In the genomic region with DNA sequence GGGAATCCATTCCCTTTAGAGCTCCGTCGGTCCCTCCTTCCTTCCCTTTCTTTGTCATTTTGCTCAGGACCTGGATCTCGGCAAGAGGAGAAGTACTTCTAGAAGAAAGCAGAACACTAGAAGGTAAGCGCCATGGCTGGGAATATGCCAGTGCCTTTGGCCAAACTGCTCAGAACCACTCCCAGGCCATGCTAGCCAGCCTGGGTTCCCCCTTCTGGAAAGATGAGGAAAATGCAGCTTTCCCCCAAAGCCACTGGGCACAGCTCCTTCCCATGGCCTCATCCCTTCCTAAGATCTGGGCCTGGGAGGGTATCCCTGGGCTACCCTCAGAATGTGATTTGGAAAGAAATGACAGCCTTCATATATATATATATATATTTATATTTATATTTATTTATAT, we compare ENCODE assay signal across 9 cellular contexts. TPM values are rescaled to one million over a fixed set of nuclear protein-coding genes. Genes with fewer than 3 reads are reported as not detected.
A peak's percentile ranks its signal among the peaks of the same experiment; 100 is the strongest.
DNase-seq lines count a peak whose midpoint lies in the region; ATAC-seq, FAIRE-seq and TF ChIP-seq lines count a peak whose summit lies in the region.
"Had no signal": no experiment of that assay in that cellular context is flagged by ENCODE, and none has a peak within 500 bp of the region (broad histone marks: within the 10 kb centered on the region; RNA-seq: fewer than 3 reads in every experiment).

No MANE protein-coding gene starts in this region.

- no peaks in the 10 kb centered on the region for H3K9me3 Mint-ChIP-seq in activated naive CD4-positive, alpha-beta T cell treated with anti-CD3 and anti-CD28 coated beads, Interleukin-2, amount 50 U/mL, for 72 hours

- no peaks in the 10 kb centered on the region for H3K9me1 ChIP-seq in keratinocyte (ENCODE audit: control insufficient read depth, extremely low read depth, insufficient read depth, low read length)

- H3K4me1 ChIP-seq in adipocyte (ENCODE audit: control insufficient read depth, insufficient read depth, low read length) (no peaks in the 10 kb centered on the region), keratinocyte (ENCODE audit: control insufficient read depth, extremely low read depth, insufficient read depth, low read length) (peaks cover 6% of the 10 kb centered on the region)

- H3K9ac ChIP-seq in adipocyte (ENCODE audit: low read length) (no peak overlapping the region), keratinocyte (ENCODE audit: control insufficient read depth, extremely low read depth, insufficient read depth, low read length) (no peak overlapping the region)

- no peak overlapping the region for H2AFZ ChIP-seq in keratinocyte (ENCODE audit: control insufficient read depth, low read length)

- no peak overlapping the region for H3K4me3 ChIP-seq in BJ (ENCODE audit: low read depth, low read length)
- H3K4me3 ChIP-seq in adipocyte (ENCODE audit: low read length) = no peak overlapping the region
- no peak overlapping the region for H3K4me3 ChIP-seq in keratinocyte (ENCODE audit: control insufficient read depth in 2 of 3, extremely low read depth in 1 of 3, insufficient read depth in 2 of 3, low read depth in 1 of 3, low read length in 3 of 3)

- H3K27ac ChIP-seq in keratinocyte (ENCODE audit: control insufficient read depth, insufficient read depth, low read length) = no peak overlapping the region

- no peaks in the 10 kb centered on the region for H3K79me2 ChIP-seq in keratinocyte (ENCODE audit: control insufficient read depth, insufficient read depth, low read length)

- H3K36me3 ChIP-seq in BJ (ENCODE audit: control insufficient read depth, insufficient read depth, low read length) (no peaks in the 10 kb centered on the region), adipocyte (ENCODE audit: control insufficient read depth, insufficient read depth, low read length, severe bottlenecking) (no peaks in the 10 kb centered on the region), keratinocyte (ENCODE audit: control insufficient read depth in 2 of 2, extremely low read depth in 1 of 2, insufficient read depth in 2 of 2, low read length in 2 of 2) (no peaks in the 10 kb centered on the region)

- H3K4me2 ChIP-seq in keratinocyte (ENCODE audit: control insufficient read depth, extremely low read depth, insufficient read depth, low read depth, low read length) = no peak overlapping the region

- H3K36me3 Mint-ChIP-seq in activated naive CD4-positive, alpha-beta T cell treated with anti-CD3 and anti-CD28 coated beads, Interleukin-2, amount 50 U/mL, for 72 hours = no peaks in the 10 kb centered on the region

- no peaks in the 10 kb centered on the region for H3K9me3 ChIP-seq in adipocyte (ENCODE audit: control insufficient read depth, low read length)
- H3K9me3 ChIP-seq in keratinocyte (ENCODE audit: control insufficient read depth, low read depth, low read length) = no peaks in the 10 kb centered on the region

- H4K20me1 ChIP-seq in keratinocyte (ENCODE audit: control insufficient read depth, extremely low read depth, insufficient read depth, low read length) = no peaks in the 10 kb centered on the region

- no peaks in the 10 kb centered on the region for H3K27me3 ChIP-seq in BJ (ENCODE audit: control insufficient read depth, insufficient read depth, low read length)
- H3K27me3 ChIP-seq in adipocyte (replicated peaks; ENCODE audit: control insufficient read depth, insufficient read depth, low read length) = peaks cover 67% of the 10 kb centered on the region
- H3K27me3 ChIP-seq in keratinocyte (ENCODE audit: control insufficient read depth, extremely low read depth, insufficient read depth, low read length) = peaks cover 14% of the 10 kb centered on the region

- no peak for ATAC-seq in activated naive CD4-positive, alpha-beta T cell treated with anti-CD3 and anti-CD28 coated beads, Interleukin-2, amount 50 U/mL, for 72 hours
- no peak for ATAC-seq in GM19397 (IDR thresholded peaks at IDR 0.05; ENCODE audit: unreplicated experiment)
- ATAC-seq in GM18873 (IDR thresholded peaks at IDR 0.05; ENCODE audit: low FRiP score, unreplicated experiment) = no peak

- CTCF ChIA-PET in BJ (lab: Yijun Ruan, JAX) = interaction anchor here (0.7 to 4.2 kb wide), 28 partner anchors 9 to 530 kb away, joined by 3 to 32 read pairs (median 4); partner anchors contain the start of gene ETFA

- H3K27ac Mint-ChIP-seq in activated naive CD4-positive, alpha-beta T cell treated with anti-CD3 and anti-CD28 coated beads, Interleukin-2, amount 50 U/mL, for 72 hours = no peak overlapping the region

- TF ChIP-seq CTCF in BJ (IDR thresholded peaks at IDR 0.05; ENCODE audit: insufficient read depth, low read depth, low read length) (peak; percentile 80), keratinocyte (optimal IDR thresholded peaks at IDR 0.05 in 1 of 3, IDR thresholded peaks at IDR 0.05 in 1 of 3, conservative IDR thresholded peaks at IDR 0.05 in 1 of 3; ENCODE audit: extremely low read depth in 1 of 3, insufficient read depth in 2 of 3, low read length in 3 of 3) (peak; percentile 55 to 79 (median 74))

- dilution Hi-C loops in keratinocyte (cut with MboI; ENCODE audit: extremely low pct_ligation_motif_present, low sequenced_read_pairs) = no loop called here

- FAIRE-seq in keratinocyte (lab: Jason Lieb, UNC) = no peak
- FAIRE-seq: colon had no signal

- DNase-seq in BJ (ENCODE audit: low read depth) (no peak), HT-29 (ENCODE audit: low spot score) (peak; percentile 88), adipocyte (ENCODE audit: low read depth) (peak; percentile 58), keratinocyte (ENCODE audit: low read depth, low spot score) (no peak)
- no peak for DNase-seq in activated naive CD4-positive, alpha-beta T cell treated with anti-CD3 and anti-CD28 coated beads, Interleukin-2, amount 50 U/mL, for 72 hours (ENCODE audit: low spot score in 2 of 2)
- no peak for DNase-seq in activated CD8-positive, alpha-beta memory T cell treated with anti-CD3 and anti-CD28 coated beads, Interleukin-2, amount 50 U/mL, for 4 hours

- POLR2A ChIA-PET in BJ (lab: Charles Lee) = interaction anchor here (0.7 kb wide), 1 partner anchor 1202 kb away, joined by 3 read pairs; no protein-coding TSS in a partner anchor

RNA-seq across cellular contexts. Expression of gene ISL2, which starts 6.3 kb away (rescaled TPM):
- polyA plus RNA-seq in BJ (2011; rRNA removed) = 5.0 and 7.7 TPM in 2 replicates
- polyA minus RNA-seq in BJ (2011; rRNA and poly(A)+ RNA removed) = 4.2 and 4.3 TPM in 2 replicates
- total RNA-seq in HT-29 (2014; rRNA removed; shearing (Covaris generic)) = 1.2 and 3.4 TPM in 2 replicates
- not detected in 3 replicates for polyA plus RNA-seq in keratinocyte
- polyA plus RNA-seq in keratinocyte (2011; ENCODE audit: low read depth) = not detected
- not detected in 2 replicates for polyA plus RNA-seq in keratinocyte (2011; cell fraction: cytosol; rRNA removed)
- not detected in 2 replicates for polyA plus RNA-seq in keratinocyte (2011; cell fraction: nucleus; rRNA removed)
- not detected in 2 replicates for polyA plus RNA-seq in keratinocyte (2012; ENCODE audit: low replicate concordance)
- not detected in 3 replicates for polyA minus RNA-seq in keratinocyte
- polyA minus RNA-seq in keratinocyte (2011; cell fraction: cytosol; rRNA and poly(A)+ RNA removed) = not detected
- not detected in 2 replicates for polyA minus RNA-seq in keratinocyte (2011; cell fraction: nucleus; rRNA and poly(A)+ RNA removed)
- total RNA-seq in activated naive CD4-positive, alpha-beta T cell treated with anti-CD3 and anti-CD28 coated beads, Interleukin-2, amount 50 U/mL, for 72 hours = not detected

RNA-seq across cellular contexts. Expression of gene ETFA, which starts 19.0 kb away (rescaled TPM):
- polyA plus RNA-seq in BJ (2011; rRNA removed) (113 and 173 TPM in 2 replicates), keratinocyte (176 to 230 TPM (median 219 TPM) in 3 replicates)
- 53.5 and 54.6 TPM in 2 replicates for polyA minus RNA-seq in BJ (2011; rRNA and poly(A)+ RNA removed)
- total RNA-seq in HT-29 (2014; rRNA removed; shearing (Covaris generic)) = 154 and 157 TPM in 2 replicates
- polyA plus RNA-seq in keratinocyte (2011; ENCODE audit: low read depth) = 111 TPM
- 148 and 221 TPM in 2 replicates for polyA plus RNA-seq in keratinocyte (2011; cell fraction: cytosol; rRNA removed)
- 117 and 151 TPM in 2 replicates for polyA plus RNA-seq in keratinocyte (2011; cell fraction: nucleus; rRNA removed)
- 137 and 198 TPM in 2 replicates for polyA plus RNA-seq in keratinocyte (2012; ENCODE audit: low replicate concordance)
- polyA minus RNA-seq in keratinocyte = 40.9 to 151 TPM (median 114 TPM) in 3 replicates
- polyA minus RNA-seq in keratinocyte (2011; cell fraction: cytosol; rRNA and poly(A)+ RNA removed) = 85.4 TPM
- polyA minus RNA-seq in keratinocyte (2011; cell fraction: nucleus; rRNA and poly(A)+ RNA removed) = 32.6 and 66.9 TPM in 2 replicates
- 100 to 1,000 TPM; 164 to 173 TPM for total RNA-seq in activated naive CD4-positive, alpha-beta T cell treated with anti-CD3 and anti-CD28 coated beads, Interleukin-2, amount 50 U/mL, for 72 hours

Comparison
In these comparisons a context has a peak if more than half of its experiments do, and no peak if none do; other contexts are left out.
1. DNase-seq: peak in HT-29 (single experiment) and adipocyte (single experiment); none in BJ (single experiment), keratinocyte (single experiment), activated naive CD4-positive, alpha-beta T cell treated with anti-CD3 and anti-CD28 coated beads, Interleukin-2, amount 50 U/mL, for 72 hours (0 of 2) and activated CD8-positive, alpha-beta memory T cell treated with anti-CD3 and anti-CD28 coated beads, Interleukin-2, amount 50 U/mL, for 4 hours (single experiment).